ENCODE assay signal across 8 cellular contexts in the genomic region with DNA sequence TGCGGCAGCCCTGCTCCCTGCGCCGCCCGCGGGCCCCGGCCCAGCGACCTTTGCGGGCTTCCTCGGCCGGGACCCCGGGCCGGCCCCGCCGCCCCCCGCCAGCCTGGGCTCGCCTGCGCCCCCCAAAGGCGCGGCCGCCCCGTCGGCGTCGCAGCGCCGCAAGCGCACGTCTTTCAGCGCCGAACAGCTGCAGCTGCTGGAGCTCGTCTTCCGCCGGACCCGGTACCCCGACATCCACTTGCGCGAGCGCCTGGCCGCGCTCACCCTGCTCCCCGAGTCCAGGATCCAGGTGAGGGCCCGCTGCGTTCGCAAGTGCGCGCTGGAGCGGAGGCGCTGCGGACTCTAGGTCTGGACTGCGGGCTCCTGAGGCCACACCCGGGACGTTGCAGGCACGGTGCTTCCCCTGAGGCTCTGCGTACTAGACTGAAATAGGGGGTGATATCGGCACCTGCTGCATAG. TPM values are rescaled to one million over a fixed set of nuclear protein-coding genes. Genes with fewer than 3 reads are reported as not detected.
A peak's percentile ranks its signal among the peaks of the same experiment; 100 is the strongest.
DNase-seq lines count a peak whose midpoint lies in the region; ATAC-seq and TF ChIP-seq lines count a peak whose summit lies in the region.

No MANE protein-coding gene starts in this region.

- H3K9me3 Mint-ChIP-seq in CD8-positive, alpha-beta memory T cell = no peaks in the 10 kb centered on the region

- peaks cover 7% of the 10 kb centered on the region for H3K27me3 ChIP-seq in CD8-positive, alpha-beta memory T cell (ENCODE audit: insufficient read depth, low read length, poor library complexity, severe bottlenecking)
- peaks cover 8% of the 10 kb centered on the region for H3K27me3 ChIP-seq in fibroblast of lung (ENCODE audit: control insufficient read depth, insufficient read depth, low read length)

- peak overlapping the region; percentile 56 to 88 (median 76) for H3K4me3 Mint-ChIP-seq in CD8-positive, alpha-beta memory T cell
- peak overlapping the region; percentile 87 for H3K4me3 Mint-ChIP-seq in T-helper 17 cell

- ATAC-seq in GM18909 (IDR thresholded peaks at IDR 0.05; ENCODE audit: poor library complexity, unreplicated experiment) (peak; percentile 67), HG03097 (IDR thresholded peaks at IDR 0.05; ENCODE audit: low FRiP score, unreplicated experiment) (peak; percentile 48), T-helper 17 cell (peak; percentile 63)

- H3K4me3 ChIP-seq in CD8-positive, alpha-beta memory T cell (ENCODE audit: low read length) = peak overlapping the region; percentile 49
- H3K4me3 ChIP-seq in fibroblast of lung (replicated peaks in 1 of 4; ENCODE audit: control extremely low read depth in 1 of 4, insufficient read depth in 1 of 4, low read depth in 3 of 4, low read length in 4 of 4) = peak overlapping the region; percentile 38 to 53 (median 40)

- no peak overlapping the region for H3K9ac ChIP-seq in fibroblast of lung (ENCODE audit: insufficient read depth, low read length)

- no peaks in the 10 kb centered on the region for H3K36me3 ChIP-seq in CD8-positive, alpha-beta memory T cell (ENCODE audit: insufficient read depth, low read length)
- H3K36me3 ChIP-seq in fibroblast of lung (ENCODE audit: control insufficient read depth, insufficient read depth, low read length) = no peaks in the 10 kb centered on the region

- H3K4me1 ChIP-seq in CD8-positive, alpha-beta memory T cell (ENCODE audit: insufficient read depth, low read length) = peaks cover 5% of the 10 kb centered on the region
- no peaks in the 10 kb centered on the region for H3K4me1 ChIP-seq in fibroblast of lung (ENCODE audit: control insufficient read depth, extremely low read depth, insufficient read depth, low read length)

- no peak for TF ChIP-seq CTCF in fibroblast of lung (conservative IDR thresholded peaks at IDR 0.05 in 1 of 2, IDR thresholded peaks at IDR 0.05 in 1 of 2; ENCODE audit: low read depth in 1 of 2, low read length in 2 of 2)

- no peak overlapping the region for H3K27ac ChIP-seq in CD8-positive, alpha-beta memory T cell (ENCODE audit: low read depth, low read length)
- H3K27ac ChIP-seq in fibroblast of lung (ENCODE audit: insufficient read depth, low read length) = no peak overlapping the region

- H3K36me3 Mint-ChIP-seq in CD8-positive, alpha-beta memory T cell = no peaks in the 10 kb centered on the region
- no peaks in the 10 kb centered on the region for H3K36me3 Mint-ChIP-seq in T-helper 17 cell (ENCODE audit: low read depth)

- H3K27ac Mint-ChIP-seq in CD8-positive, alpha-beta memory T cell = no peak overlapping the region
- H3K27ac Mint-ChIP-seq in T-helper 17 cell = no peak overlapping the region

- peaks cover 7 to 8% (median 8%) of the 10 kb centered on the region in 3 donors for H3K4me1 Mint-ChIP-seq in CD8-positive, alpha-beta memory T cell
- H3K4me1 Mint-ChIP-seq in T-helper 17 cell = no peaks in the 10 kb centered on the region

- CTCF ChIA-PET in CD8-positive, alpha-beta memory T cell (lab: Charles Lee) = no interaction called here

- no peaks in the 10 kb centered on the region for H3K9me3 ChIP-seq in CD8-positive, alpha-beta memory T cell (ENCODE audit: low read length)
- H3K9me3 ChIP-seq in T-helper 17 cell (ENCODE audit: control insufficient read depth, low read length, poor library complexity, severe bottlenecking) = no peaks in the 10 kb centered on the region
- H3K9me3 ChIP-seq in fibroblast of lung (ENCODE audit: control insufficient read depth, insufficient read depth, low read depth, low read length) = no peaks in the 10 kb centered on the region

- no peaks in the 10 kb centered on the region for H4K20me1 ChIP-seq in fibroblast of lung (ENCODE audit: control insufficient read depth, extremely low read depth, insufficient read depth, low read length)

- peaks cover 24 to 35% of the 10 kb centered on the region in 2 donors for H3K27me3 Mint-ChIP-seq in CD8-positive, alpha-beta memory T cell
- peaks cover 39% of the 10 kb centered on the region for H3K27me3 Mint-ChIP-seq in T-helper 17 cell

- H3K79me2 ChIP-seq in fibroblast of lung (ENCODE audit: control insufficient read depth, insufficient read depth, low read length) = no peaks in the 10 kb centered on the region

- DNase-seq in CD8-positive, alpha-beta memory T cell = peak in 2 of 5 donors; percentile 11 to 12
- DNase-seq in T-helper 17 cell (no peak), fibroblast of lung (ENCODE audit: low read depth in 2 of 2) (peak in 1 of 2 donors; percentile 13), retina (peak; percentile 67), activated gamma-delta T cell treated with Interleukin-2 at 50 U/mL for 16 hours (no peak), SIG-M5 (lab: John Stamatoyannopoulos, UW) (no peak)

- peak overlapping the region; percentile 95 for H3K4me2 ChIP-seq in fibroblast of lung (ENCODE audit: extremely low read depth, insufficient read depth, low read length)

- POLR2A ChIA-PET in CD8-positive, alpha-beta memory T cell (lab: Charles Lee) = no interaction called here

- peak overlapping the region; percentile 67 for H2AFZ ChIP-seq in fibroblast of lung (ENCODE audit: low read length)

RNA-seq across cellular contexts. Expression of gene MIXL1, which starts 0.4 kb away (rescaled TPM):
- not detected for total RNA-seq in CD8-positive, alpha-beta memory T cell
- not detected for polyA plus RNA-seq in CD8-positive, alpha-beta memory T cell
- total RNA-seq in T-helper 17 cell (not detected), fibroblast of lung (not detected in 2 replicates)
- polyA plus RNA-seq in fibroblast of lung = 0.07 and 0.08 TPM in 2 replicates
- 0.09 TPM in 1 of 2 replicates, not detected in the other for polyA plus RNA-seq in fibroblast of lung (2012)
- polyA minus RNA-seq in fibroblast of lung (ENCODE audit: low replicate concordance) = not detected in 2 replicates

RNA-seq across cellular contexts. Expression of gene ACBD3, which starts 37.3 kb away (rescaled TPM):
- 10 to 100 TPM; 20.4 to 21.5 TPM for total RNA-seq in CD8-positive, alpha-beta memory T cell
- 22.3 TPM for polyA plus RNA-seq in CD8-positive, alpha-beta memory T cell
- total RNA-seq in T-helper 17 cell (10 to 100 TPM; 22.0 to 27.0 TPM), fibroblast of lung (60.9 and 67.7 TPM in 2 replicates)
- polyA plus RNA-seq in fibroblast of lung = 62.3 and 85.0 TPM in 2 replicates
- 41.9 and 57.4 TPM in 2 replicates for polyA plus RNA-seq in fibroblast of lung (2012)
- polyA minus RNA-seq in fibroblast of lung (ENCODE audit: low replicate concordance) = 8.3 and 13.1 TPM in 2 replicates
